Comparison of ENCODE assay signal across 22 cellular contexts in the genomic region with DNA sequence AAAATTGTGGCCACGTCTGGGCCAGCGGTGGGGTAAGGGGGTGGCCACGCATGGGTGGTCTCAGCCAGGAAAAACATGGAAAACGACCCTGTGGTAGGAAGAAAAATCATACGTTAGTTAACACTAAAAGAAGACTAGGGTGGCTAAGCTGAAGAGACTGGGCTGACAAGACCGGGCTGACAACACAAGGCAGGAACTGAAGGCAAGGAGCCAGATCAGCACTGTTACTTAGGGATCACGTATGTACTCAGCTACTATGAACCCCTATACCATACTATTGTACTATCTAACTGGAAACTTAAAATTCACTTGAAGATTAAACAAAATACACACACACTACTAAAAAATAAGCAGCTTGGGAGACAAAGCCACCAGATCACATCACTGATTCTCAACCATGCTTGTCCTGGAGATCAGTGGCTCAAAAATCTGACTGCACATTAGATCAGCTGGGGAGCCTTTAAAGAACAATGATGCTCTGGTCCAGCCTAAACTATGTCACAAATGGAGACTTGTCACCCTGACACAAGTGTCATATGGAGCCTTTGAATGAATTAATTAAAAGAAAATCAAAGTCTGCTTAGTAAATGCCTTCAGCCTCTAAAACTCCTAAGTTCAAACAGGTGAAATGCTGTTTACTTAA. TPM values are rescaled to one million over a fixed set of nuclear protein-coding genes. Genes with fewer than 3 reads are reported as not detected.
DNase-seq lines count a peak whose midpoint lies in the region; TF ChIP-seq lines count a peak whose summit lies in the region.
"Had no signal": no experiment of that assay in that cellular context is flagged by ENCODE, and none has a peak within 500 bp of the region (broad histone marks: within the 10 kb centered on the region; RNA-seq: fewer than 3 reads in every experiment).

No MANE protein-coding gene starts in this region.

- H3K36me3 Mint-ChIP-seq in H9 (ENCODE audit: insufficient read depth in 1 of 3, low read depth in 3 of 3) = no peaks in the 10 kb centered on the region
- H3K36me3 Mint-ChIP-seq: activated naive CD8-positive, alpha-beta T cell had no signal

- H3K4me1 Mint-ChIP-seq in H9 = peaks cover 90 to 95% of the 10 kb centered on the region in 2 experiments

- H2AFZ ChIP-seq in H9 (ENCODE audit: low read length) (no peak overlapping the region), trophoblast cell (ENCODE audit: insufficient read depth, low read length, poor library complexity) (no peak overlapping the region)

- peak overlapping the region; percentile 23 to 82 (median 56); a peak in 5 of 7 replicates for H3K27ac Mint-ChIP-seq in H9

- H4K12ac ChIP-seq in trophoblast cell (ENCODE audit: low read depth, low read length) = no peak overlapping the region

- H3K14ac ChIP-seq in H9 (ENCODE audit: insufficient read depth, low read length) = no peak overlapping the region
- no peak overlapping the region for H3K14ac ChIP-seq in trophoblast cell (ENCODE audit: low read length)

- H2BK12ac ChIP-seq in H9 (ENCODE audit: insufficient read length, low read depth, low read length) = no peak overlapping the region
- H2BK12ac ChIP-seq in trophoblast cell (ENCODE audit: low read length) = no peak overlapping the region

- no peak overlapping the region for H4K5ac ChIP-seq in H9 (ENCODE audit: insufficient read length, low read depth, low read length)

- H3K9me3 ChIP-seq in H9 (ENCODE audit: control insufficient read depth, low read depth, low read length) (no peaks in the 10 kb centered on the region), trophoblast cell (ENCODE audit: insufficient read depth, low read depth, low read length) (no peaks in the 10 kb centered on the region)
- H3K9me3 ChIP-seq: psoas muscle, SJCRH30 had no signal

- no peaks in the 10 kb centered on the region for H3K27me3 Mint-ChIP-seq in H9 (ENCODE audit: low read depth)
- H3K27me3 Mint-ChIP-seq: activated naive CD8-positive, alpha-beta T cell had no signal

- WGBS in H9 (ENCODE audit: extremely low coverage, insufficient read length, low lambda C conversion rate) = no CpG with 5 or more reads among the region's 7 CpGs
- no CpG with 5 or more reads among the region's 7 CpGs for WGBS in trophoblast cell (ENCODE audit: extremely low coverage, insufficient coverage, insufficient read length)

- H2BK120ac ChIP-seq in H9 (ENCODE audit: low read depth, low read length, poor library complexity, severe bottlenecking) = no peak overlapping the region
- H2BK120ac ChIP-seq in trophoblast cell (ENCODE audit: insufficient read depth, low read length, poor library complexity) = no peak overlapping the region

- H2AK5ac ChIP-seq in H9 (ENCODE audit: insufficient read length, low read length) (no peak overlapping the region), trophoblast cell (ENCODE audit: low read length) (no peak overlapping the region)

- H3T11ph ChIP-seq in H9 (ENCODE audit: low read length) = no peak overlapping the region

- H3K79me1 ChIP-seq in H9 (ENCODE audit: insufficient read depth, low read depth, low read length, poor library complexity, severe bottlenecking) (peaks cover 2% of the 10 kb centered on the region), trophoblast cell (ENCODE audit: low read length) (no peaks in the 10 kb centered on the region)

- H3K4ac ChIP-seq in H9 (ENCODE audit: low read depth, low read length) = no peak overlapping the region
- H3K4ac ChIP-seq in trophoblast cell (ENCODE audit: low read depth, low read length) = peak overlapping the region; percentile 44

- H4K8ac ChIP-seq in H9 (replicated peaks; ENCODE audit: insufficient read length, low read depth, low read length) = no peak overlapping the region
- H4K8ac ChIP-seq in trophoblast cell (ENCODE audit: low read depth, low read length) = no peak overlapping the region

- peaks cover 0 to 3% of the 10 kb centered on the region in 2 experiments for H3K36me3 ChIP-seq in trophoblast cell (ENCODE audit: control insufficient read depth in 1 of 2, insufficient read depth in 2 of 2, low read length in 2 of 2)
- H3K36me3 ChIP-seq: SJCRH30 had no signal

- H3K4me3 Mint-ChIP-seq in H9 = no peak overlapping the region
- H3K4me3 Mint-ChIP-seq: activated naive CD8-positive, alpha-beta T cell; nephron had no signal

- H4K20me1 ChIP-seq in H9 (ENCODE audit: control insufficient read depth, insufficient read depth, insufficient read length) = no peaks in the 10 kb centered on the region

- H3K4me2 ChIP-seq in H9 (ENCODE audit: insufficient read depth, insufficient read length, low read length) = no peak overlapping the region
- no peak overlapping the region for H3K4me2 ChIP-seq in trophoblast cell (ENCODE audit: low read length)

- H2BK15ac ChIP-seq in H9 (ENCODE audit: low read depth, low read length) = no peak overlapping the region

- H3K56ac ChIP-seq in H9 (ENCODE audit: insufficient read length, low read depth, low read length) = no peak overlapping the region

- no peaks in the 10 kb centered on the region for H3K27me3 ChIP-seq in H9 (ENCODE audit: insufficient read depth, low read length)
- no peaks in the 10 kb centered on the region for H3K27me3 ChIP-seq in trophoblast cell (ENCODE audit: insufficient read depth, low read length)
- H3K27me3 ChIP-seq: SJCRH30 had no signal

- H3K23ac ChIP-seq in H9 (ENCODE audit: insufficient read length, low read depth, low read length) (no peak overlapping the region), trophoblast cell (ENCODE audit: low read length) (no peak overlapping the region)

- H3K27ac ChIP-seq in H9 (ENCODE audit: insufficient read length, low read depth, low read length) (no peak overlapping the region), trophoblast cell (ENCODE audit: low read depth, low read length) (no peak overlapping the region)
- H3K27ac ChIP-seq: psoas muscle, SJCRH30 had no signal

- TF ChIP-seq CTCF in H9 (conservative IDR thresholded peaks at IDR 0.05) (no peak), fibroblast of mammary gland (conservative IDR thresholded peaks at IDR 0.05; ENCODE audit: control insufficient read depth, insufficient read depth, low read depth, low read length) (no peak), GM10266 (IDR thresholded peaks at IDR 0.05; ENCODE audit: control insufficient read depth, insufficient read depth, low read depth, missing control alignments) (no peak)

- no peak overlapping the region for H4K91ac ChIP-seq in H9 (ENCODE audit: insufficient read length, low read depth, low read length)
- no peak overlapping the region for H4K91ac ChIP-seq in trophoblast cell (ENCODE audit: low read depth, low read length)

- peaks cover 21% of the 10 kb centered on the region for H3K4me1 ChIP-seq in H9 (ENCODE audit: insufficient read depth, low read length)
- peaks cover 0 to 3% of the 10 kb centered on the region in 2 experiments for H3K4me1 ChIP-seq in trophoblast cell (ENCODE audit: control insufficient read depth in 1 of 2, insufficient read depth in 2 of 2, low read length in 2 of 2)
- H3K4me1 ChIP-seq: SJCRH30 had no signal

- no peaks in the 10 kb centered on the region for H3K23me2 ChIP-seq in H9 (ENCODE audit: insufficient read length, low read depth, low read length, poor library complexity, severe bottlenecking)

- H2BK20ac ChIP-seq in H9 (ENCODE audit: low read depth, low read length, poor library complexity, severe bottlenecking) = no peak overlapping the region

- DNase-seq in AG20443 (ENCODE audit: low spot score) (peak; percentile 11), H9 (no peak), fibroblast of mammary gland (ENCODE audit: low read depth) (peak; percentile 31), trophoblast cell (no peak), NCI-H1092 (lab: John Stamatoyannopoulos, UW) (no peak), GM10266 (ENCODE audit: extremely low spot score) (no peak), T1000 (lab: John Stamatoyannopoulos, UW) (no peak)
- no peak for DNase-seq in stimulated activated naive CD4-positive, alpha-beta T cell treated with Interleukin-2 at 50 U/mL for 16 hours (lab: John Stamatoyannopoulos, UW)
- DNase-seq: effector CD4-positive, alpha-beta T cell; HCEC 1CT; KG1; mesendoderm; NCI-H1092 treated with DMSO at 0.1 percent for 48 hours; NCI-H2081 treated with DMSO at 0.1 percent for 48 hours; NCI-H510A; psoas muscle; SJCRH30; stimulated activated CD4-positive, alpha-beta T cell treated with anti-CD3 and anti-CD28 coated beads, Interleukin-15, amount 100 ng/mL, for 24 hours; stimulated activated naive CD8-positive, alpha-beta T cell treated with anti-CD3 and anti-CD28 coated beads, Interleukin-15, Interleukin-2, amounts not matched to agents 100 U/mL and 50 U/mL, for 24 hours; T-helper 2 cell had no signal

- H3K9me3 Mint-ChIP-seq in H9 = no peaks in the 10 kb centered on the region
- H3K9me3 Mint-ChIP-seq: nephron had no signal

- no peak overlapping the region for H3K9ac ChIP-seq in H9 (ENCODE audit: extremely low read depth, insufficient read length, low read length)
- no peak overlapping the region for H3K9ac ChIP-seq in trophoblast cell (ENCODE audit: low read length)

- H3K79me2 ChIP-seq in H9 (ENCODE audit: insufficient read depth, low read length) = peaks cover 69% of the 10 kb centered on the region; the same call in 1 of the 2 replicates
- H3K79me2 ChIP-seq in trophoblast cell (ENCODE audit: control insufficient read depth, insufficient read depth, low read length, poor library complexity) = peaks cover 13% of the 10 kb centered on the region

- H3K4me3 ChIP-seq in fibroblast of mammary gland (ENCODE audit: control insufficient read depth, low read depth, low read length) (no peak overlapping the region), trophoblast cell (ENCODE audit: low read depth, low read length) (no peak overlapping the region)
- H3K4me3 ChIP-seq: psoas muscle, SJCRH30 had no signal

- H3K18ac ChIP-seq in H9 (ENCODE audit: insufficient read length, low read depth, low read length) (no peak overlapping the region), trophoblast cell (ENCODE audit: low read length) (no peak overlapping the region)

- H2BK5ac ChIP-seq in H9 (ENCODE audit: insufficient read length, low read length) (no peak overlapping the region), trophoblast cell (ENCODE audit: low read depth, low read length, poor library complexity) (no peak overlapping the region)

RNA-seq across cellular contexts. Expression of gene RYBP, which starts 40.4 kb away (rescaled TPM):
- 18.8 and 19.7 TPM in 2 replicates for total RNA-seq in H9 (2021)
- 44.7 and 45.0 TPM in 2 replicates for polyA plus RNA-seq in trophoblast cell (2013)

Comparison
In these comparisons a context has a peak if more than half of its experiments do, and no peak if none do; other contexts are left out.
1. DNase-seq: peak in AG20443 (single experiment) and fibroblast of mammary gland (single experiment); none in H9 (single experiment), trophoblast cell (0 of 2), stimulated activated naive CD4-positive, alpha-beta T cell treated with Interleukin-2 at 50 U/mL for 16 hours (single experiment), NCI-H1092 (single experiment), GM10266 (single experiment) and T1000 (single experiment).